In the genomic region with DNA sequence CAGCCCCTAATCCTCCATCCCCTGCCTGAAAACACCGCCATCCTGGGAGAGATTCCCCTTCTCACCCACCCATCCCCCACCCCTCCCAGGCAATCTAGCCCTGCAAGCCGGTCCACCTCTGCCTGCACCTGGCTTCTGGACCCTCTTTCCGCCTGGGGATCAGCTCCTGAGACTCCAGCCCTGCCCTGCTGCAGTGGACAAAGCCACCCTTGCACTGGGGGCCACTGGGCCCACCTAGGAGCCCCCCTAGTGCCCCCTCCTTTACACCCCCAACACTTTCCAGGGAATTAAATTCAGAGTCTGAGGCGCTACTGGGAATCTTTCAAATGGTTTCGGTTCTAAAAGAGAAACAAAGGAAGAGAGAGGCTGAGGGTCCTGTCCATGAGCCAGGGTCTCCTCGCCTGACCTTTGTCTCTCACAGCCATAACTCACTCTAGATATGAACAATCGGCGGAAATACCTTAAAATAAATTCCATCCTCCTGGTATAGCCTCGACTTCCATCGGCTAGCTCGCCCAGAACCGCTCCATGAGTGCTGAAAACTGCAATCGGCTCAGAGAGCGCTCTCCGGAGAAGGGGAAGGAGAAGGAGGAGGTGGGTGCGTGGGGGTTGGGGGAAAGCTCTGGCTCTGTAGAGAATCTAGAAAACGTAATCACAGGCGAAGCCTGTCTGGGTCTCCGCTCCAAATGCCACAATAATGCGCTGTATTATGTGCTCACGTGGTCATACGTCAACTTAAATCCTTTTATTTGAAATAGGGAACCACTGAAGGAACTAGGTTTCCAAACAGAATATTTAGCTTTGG, we compare ENCODE assay signal across 2 cellular contexts.
A peak's percentile ranks its signal among the peaks of the same experiment; 100 is the strongest.
TF ChIP-seq lines count a peak whose summit lies in the region.

No MANE protein-coding gene starts in this region.

TF ChIP-seq in IMR-90, 13 proteins besides CTCF, POLR2A, EP300 and RAD21:
- TF ChIP-seq CEBPB (IDR thresholded peaks at IDR 0.05; ENCODE audit: low read depth, low read length), result no peak
- peak; percentile 9; the same call in 1 of the 2 replicates for TF ChIP-seq SMC3 (IDR thresholded peaks at IDR 0.05; ENCODE audit: low read depth, low read length)
- peak; percentile 84 for TF ChIP-seq BHLHE40 (IDR thresholded peaks at IDR 0.05; ENCODE audit: low read depth, low read length)
- no peak for TF ChIP-seq RCOR1 (IDR thresholded peaks at IDR 0.05; ENCODE audit: insufficient replicate concordance, low read length)
- TF ChIP-seq FOS (IDR thresholded peaks at IDR 0.05; ENCODE audit: low read depth, low read length), result 0 out of 2 replicates have a peak, but pooled peaks have one; percentile 10
- peak; percentile 63; the same call in 1 of the 2 replicates for TF ChIP-seq MXI1 (IDR thresholded peaks at IDR 0.05; ENCODE audit: borderline replicate concordance, low read depth, low read length)
- TF ChIP-seq MAZ (IDR thresholded peaks at IDR 0.05; ENCODE audit: borderline replicate concordance, low read depth, low read length), result peak; percentile 68; the same call in 1 of the 2 replicates
- TF ChIP-seq, protein P1, sequence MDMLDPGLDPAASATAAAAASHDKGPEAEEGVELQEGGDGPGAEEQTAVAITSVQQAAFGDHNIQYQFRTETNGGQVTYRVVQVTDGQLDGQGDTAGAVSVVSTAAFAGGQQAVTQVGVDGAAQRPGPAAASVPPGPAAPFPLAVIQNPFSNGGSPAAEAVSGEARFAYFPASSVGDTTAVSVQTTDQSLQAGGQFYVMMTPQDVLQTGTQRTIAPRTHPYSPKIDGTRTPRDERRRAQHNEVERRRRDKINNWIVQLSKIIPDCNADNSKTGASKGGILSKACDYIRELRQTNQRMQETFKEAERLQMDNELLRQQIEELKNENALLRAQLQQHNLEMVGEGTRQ (IDR thresholded peaks at IDR 0.05; ENCODE audit: low read depth, low read length), result peak; percentile 93
- no peak for TF ChIP-seq MAFK (IDR thresholded peaks at IDR 0.05; ENCODE audit: low read depth, low read length)

TF ChIP-seq in GM12891, 5 proteins besides CTCF, POLR2A, EP300 and RAD21:
- no peak for TF ChIP-seq PAX5 (IDR thresholded peaks at IDR 0.05; ENCODE audit: insufficient read depth, low read length, severe bottlenecking)
- no peak for TF ChIP-seq POU2F2 (IDR thresholded peaks at IDR 0.05; ENCODE audit: low read depth, low read length)
- no peak for TF ChIP-seq POLR2AphosphoS5 (IDR thresholded peaks at IDR 0.05; ENCODE audit: low read depth, low read length)
- no peak for TF ChIP-seq SPI1 (IDR thresholded peaks at IDR 0.05; ENCODE audit: low read depth, low read length)
- TF ChIP-seq TAF1 (IDR thresholded peaks at IDR 0.05; ENCODE audit: low read depth, low read length), result no peak
